9 cellular contexts compared by ENCODE assay signal in the genomic region with DNA sequence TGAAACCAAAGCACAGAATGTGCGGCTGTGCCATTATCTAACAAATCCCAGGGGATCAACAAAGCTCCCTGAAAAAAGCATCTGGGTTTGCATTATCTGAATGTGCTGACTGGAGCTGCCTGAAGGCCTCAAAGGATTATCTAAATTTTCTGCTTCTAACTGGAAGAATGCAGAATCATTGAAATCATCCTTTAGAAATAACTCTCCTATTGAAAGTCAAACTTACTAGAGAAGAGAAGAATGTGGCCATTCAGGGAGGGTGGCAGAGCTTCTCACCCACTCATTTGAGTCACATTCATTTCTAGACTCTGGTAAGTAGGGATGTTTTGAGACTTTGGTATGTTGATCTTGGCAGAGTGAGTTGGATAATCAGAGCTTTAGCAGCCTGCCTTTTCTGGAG.
A peak's percentile ranks its signal among the peaks of the same experiment; 100 is the strongest.
DNase-seq lines count a peak whose midpoint lies in the region; FAIRE-seq and TF ChIP-seq lines count a peak whose summit lies in the region.
"Had no signal": no experiment of that assay in that cellular context is flagged by ENCODE, and none has a peak within 500 bp of the region (broad histone marks: within the 10 kb centered on the region; RNA-seq: fewer than 3 reads in every experiment).

No MANE protein-coding gene starts in this region.

- intact Hi-C loops in A673 (cut with micrococcal nuclease; ENCODE audit: unreplicated experiment), result loop anchor here (5.0 kb wide), 1 partner anchor 41 kb away; no protein-coding TSS in a partner anchor

- POLR2A ChIA-PET in A673 (lab: Charles Lee; ENCODE audit: low non-redundant PET), result no interaction called here

- peak; percentile 92 for DNase-seq in A673 (ENCODE audit: low spot score)
- DNase-seq in H54 (ENCODE audit: insufficient read length, low spot score), result peak; percentile 9
- DNase-seq in left kidney (ENCODE audit: low read depth, low spot score), result peak; percentile 21
- DNase-seq in G401 (ENCODE audit: low spot score), result no peak
- no peak for DNase-seq in SIG-M5 (lab: John Stamatoyannopoulos, UW)
- DNase-seq in GDM1 (lab: John Stamatoyannopoulos, UW), result no peak
- DNase-seq in stimulated activated CD4-positive, alpha-beta T cell treated with anti-CD3 and anti-CD28 coated beads, Interleukin-4, amount 100 ng/mL, for 24 hours, result no peak
- DNase-seq: DMS153 had no signal

- no peaks in the 10 kb centered on the region for H3K9me3 Mint-ChIP-seq in brain

- TF ChIP-seq CTCF in A673 (conservative IDR thresholded peaks at IDR 0.05; ENCODE audit: low read depth, low read length), result no peak
- no peak for TF ChIP-seq CTCF in brain (conservative IDR thresholded peaks at IDR 0.05)

- peaks cover 9% of the 10 kb centered on the region for H3K36me3 ChIP-seq in A673 (ENCODE audit: insufficient read depth, low read length, poor library complexity, severe bottlenecking)

- no peak overlapping the region for H3K4me3 ChIP-seq in A673 (ENCODE audit: low read depth, low read length, poor library complexity, severe bottlenecking)

- no TSS peak for BruUV-seq in A673 (replicated peaks; lab: Mats Ljungman, UMichigan)

- H3K27me3 ChIP-seq in A673 (replicated peaks; ENCODE audit: insufficient read depth, low read depth, low read length, poor library complexity), result no peaks in the 10 kb centered on the region

- H3K4me1 Mint-ChIP-seq in brain, result peaks cover 50% of the 10 kb centered on the region

- peaks cover 20% of the 10 kb centered on the region for H3K36me3 Mint-ChIP-seq in brain

- peak; percentile 88 for FAIRE-seq in H54 (lab: Jason Lieb, UNC)

- no peaks in the 10 kb centered on the region for H3K27me3 Mint-ChIP-seq in brain

- H3K4me3 Mint-ChIP-seq in brain, result peak overlapping the region in 1 of 5 experiments; percentile 10

- peak overlapping the region in 3 of 5 experiments; percentile 76 to 85 (median 84) for H3K27ac Mint-ChIP-seq in brain

- in situ Hi-C loops in G401 (cut with HindIII; ENCODE audit: low sequenced_read_pairs), result no loop called here

- CTCF ChIA-PET in A673 (lab: Charles Lee), result interaction anchor here (0.5 kb wide), 1 partner anchor 85 kb away, joined by 8 read pairs; no protein-coding TSS in a partner anchor

- H3K4me1 ChIP-seq in A673 (ENCODE audit: insufficient read depth, low read length, poor library complexity, severe bottlenecking), result peaks cover 41% of the 10 kb centered on the region

- peak overlapping the region; percentile 87 for H3K27ac ChIP-seq in A673 (ENCODE audit: low read depth, low read length, poor library complexity, severe bottlenecking)

- TF ChIP-seq POLR2A in H54 (IDR thresholded peaks at IDR 0.05; ENCODE audit: low read depth, low read length), result no peak

- no peaks in the 10 kb centered on the region for H3K9me3 ChIP-seq in A673 (ENCODE audit: low read depth, low read length, poor library complexity, severe bottlenecking)

Comparison
In these comparisons a context has a peak if more than half of its experiments do, and no peak if none do; other contexts are left out.
1. DNase-seq: peak in A673 (single experiment), H54 (single experiment) and left kidney (single experiment); none in G401 (single experiment), SIG-M5 (single experiment), GDM1 (single experiment) and stimulated activated CD4-positive, alpha-beta T cell treated with anti-CD3 and anti-CD28 coated beads, Interleukin-4, amount 100 ng/mL, for 24 hours (single experiment).